Comparison of ENCODE assay signal across 17 cellular contexts in genomic region chr2:47456851-47457250, GRCh38. TPM values are rescaled to one million over a fixed set of nuclear protein-coding genes. Genes with fewer than 3 reads are reported as not detected.
DNase-seq lines count a peak whose midpoint lies in the region; ATAC-seq and TF ChIP-seq lines count a peak whose summit lies in the region.
"Had no signal": no experiment of that assay in that cellular context is flagged by ENCODE, and none has a peak within 500 bp of the region (broad histone marks: within the 10 kb centered on the region; RNA-seq: fewer than 3 reads in every experiment).

No MANE protein-coding gene starts in this region.

- H3K36me3 Mint-ChIP-seq in naive thymus-derived CD4-positive, alpha-beta T cell = peaks cover 0 to 48% (median 29%) of the 10 kb centered on the region in 5 donors

- H3K79me2 ChIP-seq in DOHH2 (ENCODE audit: control insufficient read depth, low read length) = no peaks in the 10 kb centered on the region

- H3K4me1 ChIP-seq in BLaER1 (peaks cover 20% of the 10 kb centered on the region), DOHH2 (ENCODE audit: control insufficient read depth, low read length) (peaks cover 16% of the 10 kb centered on the region)
- H3K4me1 ChIP-seq in naive thymus-derived CD4-positive, alpha-beta T cell (ENCODE audit: control insufficient read depth in 2 of 2, insufficient read depth in 2 of 2, low read length in 2 of 2) = no peaks in the 10 kb centered on the region

- H3K4me2 ChIP-seq in BLaER1 = peak overlapping the region; percentile 51; the same call in 1 of the 2 replicates
- peak overlapping the region; percentile 24 for H3K4me2 ChIP-seq in DOHH2 (ENCODE audit: low read length)

- H3K4me3 ChIP-seq in BLaER1 (no peak overlapping the region), DOHH2 (ENCODE audit: low read length) (no peak overlapping the region)
- no peak overlapping the region for H3K4me3 ChIP-seq in naive thymus-derived CD4-positive, alpha-beta T cell (ENCODE audit: low read length)

- ATAC-seq in naive thymus-derived CD4-positive, alpha-beta T cell = peak; percentile 14
- ATAC-seq in SK-N-SH treated with all-trans-retinoic acid at 6 μM for 48 hours (no peak), left cardiac atrium (no peak)
- ATAC-seq in stimulated activated naive CD8-positive, alpha-beta T cell treated with anti-CD3 and anti-CD28 coated beads, Interleukin-15, amount 100 ng/mL, for 72 hours = no peak
- ATAC-seq: Panc1 had no signal

- peaks cover 8% of the 10 kb centered on the region for H3F3A ChIP-seq in DOHH2 (ENCODE audit: control insufficient read depth, insufficient read depth)

- H4K20me1 ChIP-seq in BLaER1 (no peaks in the 10 kb centered on the region), DOHH2 (ENCODE audit: control insufficient read depth, insufficient read depth, low read depth, low read length) (no peaks in the 10 kb centered on the region)

- H3K4me3 Mint-ChIP-seq in naive thymus-derived CD4-positive, alpha-beta T cell = no peak overlapping the region
- H3K4me3 Mint-ChIP-seq in stimulated activated naive CD8-positive, alpha-beta T cell treated with anti-CD3 and anti-CD28 coated beads, Interleukin-15, amount 100 ng/mL, for 72 hours = no peak overlapping the region

- CTCF ChIA-PET in naive thymus-derived CD4-positive, alpha-beta T cell (lab: Charles Lee) = no interaction called here

- peaks cover 59% of the 10 kb centered on the region for H3K9me3 ChIP-seq in BLaER1
- H3K9me3 ChIP-seq in DOHH2 (ENCODE audit: control insufficient read depth, insufficient read depth, low read length) = no peaks in the 10 kb centered on the region
- H3K9me3 ChIP-seq in naive thymus-derived CD4-positive, alpha-beta T cell (ENCODE audit: control insufficient read depth in 2 of 3, low read length in 3 of 3) = no peaks in the 10 kb centered on the region

- H3K27ac Mint-ChIP-seq in naive thymus-derived CD4-positive, alpha-beta T cell = peak overlapping the region in 1 of 9 donors; percentile 16
- no peak overlapping the region for H3K27ac Mint-ChIP-seq in stimulated activated naive CD8-positive, alpha-beta T cell treated with anti-CD3 and anti-CD28 coated beads, Interleukin-15, amount 100 ng/mL, for 72 hours

- no peaks in the 10 kb centered on the region for H3K27me3 Mint-ChIP-seq in naive thymus-derived CD4-positive, alpha-beta T cell
- no peaks in the 10 kb centered on the region for H3K27me3 Mint-ChIP-seq in stimulated activated naive CD8-positive, alpha-beta T cell treated with anti-CD3 and anti-CD28 coated beads, Interleukin-15, amount 100 ng/mL, for 72 hours

- DNase-seq in NOMO-1 (lab: John Stamatoyannopoulos, UW; ENCODE audit: unreplicated experiment in 2 of 2) = peak; percentile 39 to 88
- DNase-seq in naive thymus-derived CD4-positive, alpha-beta T cell = no peak
- no peak for DNase-seq in left cardiac atrium
- no peak for DNase-seq in stimulated activated naive CD8-positive, alpha-beta T cell treated with anti-CD3 and anti-CD28 coated beads, Interleukin-15, amount 100 ng/mL, for 72 hours
- DNase-seq: Caco-2; DMS153; IMR-90; MM.1S; NCI-H1417 treated with DMSO at 0.1 percent for 48 hours; NCI-H1930; NCI-H69; NK-92 treated with Interleukin-12 subunit alpha and Interleukin-12 subunit beta, amount 100 ng/mL, for 24 hours; Right ventricle myocardium superior had no signal

- peaks cover 0 to 4% (median 0%) of the 10 kb centered on the region in 11 donors for H3K9me3 Mint-ChIP-seq in naive thymus-derived CD4-positive, alpha-beta T cell
- H3K9me3 Mint-ChIP-seq in stimulated activated naive CD8-positive, alpha-beta T cell treated with anti-CD3 and anti-CD28 coated beads, Interleukin-15, amount 100 ng/mL, for 72 hours = no peaks in the 10 kb centered on the region

- H3K9me2 ChIP-seq in DOHH2 (replicated peaks; ENCODE audit: control insufficient read depth, low read length) = no peaks in the 10 kb centered on the region

- POLR2A ChIA-PET in naive thymus-derived CD4-positive, alpha-beta T cell (lab: Charles Lee) = no interaction called here

- intact Hi-C loops in naive thymus-derived CD4-positive, alpha-beta T cell (cut with micrococcal nuclease) = no loop called here
- intact Hi-C loops in left cardiac atrium (cut with DNase I) = no loop called here

- H3K27me3 ChIP-seq in BLaER1 (no peaks in the 10 kb centered on the region), DOHH2 (ENCODE audit: control insufficient read depth, low read length) (no peaks in the 10 kb centered on the region)
- H3K27me3 ChIP-seq in naive thymus-derived CD4-positive, alpha-beta T cell (ENCODE audit: control insufficient read depth in 2 of 2, insufficient read depth in 2 of 2, low read length in 2 of 2) = no peaks in the 10 kb centered on the region

- no peak overlapping the region for H3K9ac ChIP-seq in BLaER1

- peaks cover 7 to 27% (median 23%) of the 10 kb centered on the region in 7 donors for H3K4me1 Mint-ChIP-seq in naive thymus-derived CD4-positive, alpha-beta T cell
- H3K4me1 Mint-ChIP-seq in stimulated activated naive CD8-positive, alpha-beta T cell treated with anti-CD3 and anti-CD28 coated beads, Interleukin-15, amount 100 ng/mL, for 72 hours = peaks cover 17% of the 10 kb centered on the region

- TF ChIP-seq CTCF in DOHH2 (IDR thresholded peaks at IDR 0.05; ENCODE audit: low read depth, low read length, poor library complexity, severe bottlenecking) = no peak

- H3K27ac ChIP-seq in BLaER1 = no peak overlapping the region
- H3K27ac ChIP-seq in DOHH2 (ENCODE audit: low read depth, low read length) = no peak overlapping the region
- H3K27ac ChIP-seq in naive thymus-derived CD4-positive, alpha-beta T cell (ENCODE audit: low read depth, low read length) = no peak overlapping the region

- H3K36me3 ChIP-seq in BLaER1 (peaks cover 76% of the 10 kb centered on the region), DOHH2 (ENCODE audit: control insufficient read depth, low read length) (peaks cover 48% of the 10 kb centered on the region)
- H3K36me3 ChIP-seq in naive thymus-derived CD4-positive, alpha-beta T cell (ENCODE audit: control insufficient read depth in 2 of 3, insufficient read depth in 3 of 3, low read length in 3 of 3) = peaks cover 0 to 2% (median 0%) of the 10 kb centered on the region in 3 experiments

TF ChIP-seq in SK-N-SH treated with all-trans-retinoic acid at 6 μM for 48 hours, 23 proteins besides CTCF, POLR2A, EP300 and RAD21:
- no peak for TF ChIP-seq CREB5 (CRISPR knock-in tag; IDR thresholded peaks at IDR 0.05; ENCODE audit: low read depth)
- TF ChIP-seq PPARA (CRISPR knock-in tag; IDR thresholded peaks at IDR 0.05; ENCODE audit: borderline replicate concordance) = no peak
- TF ChIP-seq, protein P1, sequence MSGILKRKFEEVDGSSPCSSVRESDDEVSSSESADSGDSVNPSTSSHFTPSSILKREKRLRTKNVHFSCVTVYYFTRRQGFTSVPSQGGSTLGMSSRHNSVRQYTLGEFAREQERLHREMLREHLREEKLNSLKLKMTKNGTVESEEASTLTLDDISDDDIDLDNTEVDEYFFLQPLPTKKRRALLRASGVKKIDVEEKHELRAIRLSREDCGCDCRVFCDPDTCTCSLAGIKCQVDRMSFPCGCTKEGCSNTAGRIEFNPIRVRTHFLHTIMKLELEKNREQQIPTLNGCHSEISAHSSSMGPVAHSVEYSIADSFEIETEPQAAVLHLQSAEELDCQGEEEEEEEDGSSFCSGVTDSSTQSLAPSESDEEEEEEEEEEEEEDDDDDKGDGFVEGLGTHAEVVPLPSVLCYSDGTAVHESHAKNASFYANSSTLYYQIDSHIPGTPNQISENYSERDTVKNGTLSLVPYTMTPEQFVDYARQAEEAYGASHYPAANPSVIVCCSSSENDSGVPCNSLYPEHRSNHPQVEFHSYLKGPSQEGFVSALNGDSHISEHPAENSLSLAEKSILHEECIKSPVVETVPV (CRISPR knock-in tag; IDR thresholded peaks at IDR 0.05) = no peak
- TF ChIP-seq ZNF70 (CRISPR knock-in tag; IDR thresholded peaks at IDR 0.05) = no peak
- TF ChIP-seq PATZ1 (CRISPR knock-in tag; IDR thresholded peaks at IDR 0.05; ENCODE audit: borderline replicate concordance) = no peak
- TF ChIP-seq ZFP30 (CRISPR knock-in tag; IDR thresholded peaks at IDR 0.05) = no peak
- no peak for TF ChIP-seq ZNF8 (CRISPR knock-in tag; IDR thresholded peaks at IDR 0.05)
- TF ChIP-seq ISL1 (CRISPR knock-in tag; IDR thresholded peaks at IDR 0.05) = no peak
- TF ChIP-seq ZC3H10 (CRISPR knock-in tag; IDR thresholded peaks at IDR 0.05) = no peak
- TF ChIP-seq OSR1 (CRISPR knock-in tag; IDR thresholded peaks at IDR 0.05) = no peak

RNA-seq across cellular contexts. Expression of gene MSH2, which starts 53.9 kb away (rescaled TPM):
- 10 to 100 TPM; 12.2 to 44.7 (median 31.4) TPM for total RNA-seq in naive thymus-derived CD4-positive, alpha-beta T cell
- polyA plus RNA-seq in naive thymus-derived CD4-positive, alpha-beta T cell = 10 to 100 TPM; 40.5 to 46.8 TPM
- 10 to 100 TPM; 11.4 to 13.5 TPM for total RNA-seq in left cardiac atrium

Comparison
In these comparisons a context has a peak if more than half of its experiments do, and no peak if none do; other contexts are left out.
1. DNase-seq: peak in NOMO-1 (2 of 2); none in naive thymus-derived CD4-positive, alpha-beta T cell (0 of 9), left cardiac atrium (single experiment) and stimulated activated naive CD8-positive, alpha-beta T cell treated with anti-CD3 and anti-CD28 coated beads, Interleukin-15, amount 100 ng/mL, for 72 hours (0 of 2).